Comparison of ENCODE assay signal across 9 cellular contexts in genomic region chr5:93622240-93622885, GRCh38. TPM values are rescaled to one million over a fixed set of nuclear protein-coding genes. Genes with fewer than 3 reads are reported as not detected.
A peak's percentile ranks its signal among the peaks of the same experiment; 100 is the strongest.
DNase-seq lines count a peak whose midpoint lies in the region; ATAC-seq, FAIRE-seq and TF ChIP-seq lines count a peak whose summit lies in the region.
"Had no signal": no experiment of that assay in that cellular context is flagged by ENCODE, and none has a peak within 500 bp of the region (broad histone marks: within the 10 kb centered on the region; RNA-seq: fewer than 3 reads in every experiment).

No MANE protein-coding gene starts in this region.

- H3K27ac ChIP-seq in CD8-positive, alpha-beta memory T cell (ENCODE audit: low read depth, low read length) = peak overlapping the region; percentile 64
- peak overlapping the region; percentile 35 for H3K27ac ChIP-seq in effector memory CD4-positive, alpha-beta T cell (ENCODE audit: insufficient read depth, low read length, poor library complexity, severe bottlenecking)

- no peaks in the 10 kb centered on the region for H3K9me3 ChIP-seq in CD8-positive, alpha-beta memory T cell (ENCODE audit: low read length)
- no peaks in the 10 kb centered on the region for H3K9me3 ChIP-seq in effector memory CD4-positive, alpha-beta T cell (ENCODE audit: control insufficient read depth, low read length)

- TF ChIP-seq CTCF in nephron progenitor cell (IDR thresholded peaks at IDR 0.05) = no peak

- DNase-seq in CD8-positive, alpha-beta memory T cell = peak in 4 of 5 donors; percentile 53 to 79 (median 67)
- DNase-seq in RKO (ENCODE audit: low spot score) (peak; percentile 88), nephron progenitor cell (no peak), urothelium cell line (ENCODE audit: low spot score) (no peak), HuH-7 (ENCODE audit: low spot score) (no peak)
- DNase-seq in effector memory CD4-positive, alpha-beta T cell = peak; percentile 46 to 60 (median 56)

- peaks cover 0 to 4% (median 0%) of the 10 kb centered on the region in 3 donors for H3K36me3 Mint-ChIP-seq in CD8-positive, alpha-beta memory T cell
- H3K36me3 Mint-ChIP-seq in nephron progenitor cell (ENCODE audit: low read depth) = no peaks in the 10 kb centered on the region

- no peak for FAIRE-seq in urothelium cell line (lab: Jason Lieb, UNC)

- ATAC-seq in HG02981 (IDR thresholded peaks at IDR 0.05; ENCODE audit: unreplicated experiment) (peak; percentile 45), GM21737 (IDR thresholded peaks at IDR 0.05; ENCODE audit: unreplicated experiment) (no peak)
- ATAC-seq: HCT116 had no signal

- H3K27me3 Mint-ChIP-seq in CD8-positive, alpha-beta memory T cell = peaks cover 0 to 4% of the 10 kb centered on the region in 2 donors
- H3K27me3 Mint-ChIP-seq in nephron progenitor cell (ENCODE audit: low read depth, poor library complexity) = peaks cover 52% of the 10 kb centered on the region

- CTCF ChIA-PET in CD8-positive, alpha-beta memory T cell (lab: Charles Lee) = interaction anchor here (1.3 to 1.7 kb wide), 3 partner anchors 12 to 1116 kb away, joined by 5 to 7 read pairs (median 5); no protein-coding TSS in a partner anchor

- H3K36me3 ChIP-seq in CD8-positive, alpha-beta memory T cell (ENCODE audit: insufficient read depth, low read length) = no peaks in the 10 kb centered on the region
- H3K36me3 ChIP-seq in effector memory CD4-positive, alpha-beta T cell (ENCODE audit: control insufficient read depth, insufficient read depth, low read length) = no peaks in the 10 kb centered on the region

- no peaks in the 10 kb centered on the region for H3K9me3 Mint-ChIP-seq in CD8-positive, alpha-beta memory T cell
- peaks cover 3% of the 10 kb centered on the region for H3K9me3 Mint-ChIP-seq in nephron progenitor cell

- peaks cover 25 to 36% (median 33%) of the 10 kb centered on the region in 3 donors for H3K4me1 Mint-ChIP-seq in CD8-positive, alpha-beta memory T cell
- H3K4me1 Mint-ChIP-seq in nephron progenitor cell = peaks cover 31% of the 10 kb centered on the region

- H3K27ac Mint-ChIP-seq in CD8-positive, alpha-beta memory T cell = peak overlapping the region; percentile 68 to 96 (median 92)
- H3K27ac Mint-ChIP-seq in nephron progenitor cell = no peak overlapping the region

- H3K4me3 ChIP-seq in CD8-positive, alpha-beta memory T cell (ENCODE audit: low read length) = no peak overlapping the region
- H3K4me3 ChIP-seq in effector memory CD4-positive, alpha-beta T cell (ENCODE audit: insufficient read depth, low read depth, low read length, poor library complexity, severe bottlenecking) = no peak overlapping the region

- POLR2A ChIA-PET in CD8-positive, alpha-beta memory T cell (lab: Charles Lee) = no interaction called here

- H3K4me1 ChIP-seq in CD8-positive, alpha-beta memory T cell (ENCODE audit: insufficient read depth, low read length) = peaks cover 19% of the 10 kb centered on the region
- H3K4me1 ChIP-seq in effector memory CD4-positive, alpha-beta T cell (ENCODE audit: control insufficient read depth, insufficient read depth, low read length, poor library complexity, severe bottlenecking) = peaks cover 6% of the 10 kb centered on the region

- H3K27me3 ChIP-seq in CD8-positive, alpha-beta memory T cell (ENCODE audit: insufficient read depth, low read length, poor library complexity, severe bottlenecking) = no peaks in the 10 kb centered on the region
- no peaks in the 10 kb centered on the region for H3K27me3 ChIP-seq in effector memory CD4-positive, alpha-beta T cell (replicated peaks; ENCODE audit: control insufficient read depth, insufficient read depth, low read length, poor library complexity, severe bottlenecking)

- H3K4me3 Mint-ChIP-seq in CD8-positive, alpha-beta memory T cell = peak overlapping the region; percentile 28 to 80 (median 70)
- H3K4me3 Mint-ChIP-seq in nephron progenitor cell = peak overlapping the region; percentile 84

RNA-seq across cellular contexts. Expression of gene NR2F1, which starts 39.3 kb away (rescaled TPM):
- not detected for total RNA-seq in CD8-positive, alpha-beta memory T cell
- not detected for polyA plus RNA-seq in CD8-positive, alpha-beta memory T cell

RNA-seq across cellular contexts. Expression of gene NR2F1-AS1, which starts 41.3 kb away (rescaled TPM):
- not detected for total RNA-seq in CD8-positive, alpha-beta memory T cell
- polyA plus RNA-seq in CD8-positive, alpha-beta memory T cell = not detected

Comparison
In these comparisons a context has a peak if more than half of its experiments do, and no peak if none do; other contexts are left out.
1. DNase-seq: peak in CD8-positive, alpha-beta memory T cell (4 of 5), RKO (single experiment) and effector memory CD4-positive, alpha-beta T cell (3 of 3); none in nephron progenitor cell (single experiment), urothelium cell line (single experiment) and HuH-7 (single experiment).